18 cellular contexts compared by ENCODE assay signal in genomic region chr12:271165-271564, GRCh38. TPM values are rescaled to one million over a fixed set of nuclear protein-coding genes. Genes with fewer than 3 reads are reported as not detected.
DNase-seq lines count a peak whose midpoint lies in the region; ATAC-seq and TF ChIP-seq lines count a peak whose summit lies in the region.
"Had no signal": no experiment of that assay in that cellular context is flagged by ENCODE, and none has a peak within 500 bp of the region (broad histone marks: within the 10 kb centered on the region; RNA-seq: fewer than 3 reads in every experiment).

No MANE protein-coding gene starts in this region.

- in situ Hi-C loops in astrocyte of the cerebellum (cut with HindIII; ENCODE audit: low sequenced_read_pairs) = no loop called here

- no peak overlapping the region for H3K4me3 Mint-ChIP-seq in activated CD4-positive, alpha-beta T cell treated with anti-CD3 and anti-CD28 coated beads, Interleukin-2, amount 10 ng/mL, durations not matched to agents 24 days and 14 days
- H3K4me3 Mint-ChIP-seq in activated CD4-positive, alpha-beta T cell treated with anti-CD3 and anti-CD28 coated beads for 36 hours = no peak overlapping the region

- CTCF ChIA-PET in activated CD4-positive, alpha-beta T cell treated with anti-CD3 and anti-CD28 coated beads for 36 hours (lab: Charles Lee) = interaction anchor here (0.6 kb wide), 2 partner anchors 8 to 21 kb away, joined by 3 read pairs; no protein-coding TSS in a partner anchor

- H3K27me3 Mint-ChIP-seq in activated CD4-positive, alpha-beta T cell treated with anti-CD3 and anti-CD28 coated beads, Interleukin-2, amount 10 ng/mL, durations not matched to agents 24 days and 14 days = peaks cover 4% of the 10 kb centered on the region
- peaks cover 1% of the 10 kb centered on the region for H3K27me3 Mint-ChIP-seq in activated CD4-positive, alpha-beta T cell treated with anti-CD3 and anti-CD28 coated beads for 36 hours

- H3K4me1 Mint-ChIP-seq in activated CD4-positive, alpha-beta T cell treated with anti-CD3 and anti-CD28 coated beads, Interleukin-2, amount 10 ng/mL, durations not matched to agents 24 days and 14 days = no peaks in the 10 kb centered on the region
- peaks cover 2% of the 10 kb centered on the region for H3K4me1 Mint-ChIP-seq in activated CD4-positive, alpha-beta T cell treated with anti-CD3 and anti-CD28 coated beads for 36 hours

- TF ChIP-seq CTCF in astrocyte of the cerebellum (IDR thresholded peaks at IDR 0.05; ENCODE audit: low read depth, low read length, missing control alignments) = no peak

- no peak overlapping the region for H3K4me3 ChIP-seq in astrocyte of the cerebellum (ENCODE audit: low read depth, low read length)
- H3K4me3 ChIP-seq: BLaER1 treated with 17β-estradiol and CSF1 and Interleukin-3, amounts not matched to agents 10 nM and 100 nM had no signal

- peak; percentile 46 for DNase-seq in activated CD4-positive, alpha-beta T cell treated with anti-CD3 and anti-CD28 coated beads, Interleukin-2, amount 10 ng/mL, durations not matched to agents 24 days and 14 days
- DNase-seq in activated CD4-positive, alpha-beta T cell treated with anti-CD3 and anti-CD28 coated beads for 36 hours = no peak
- peak; percentile 6 for DNase-seq in astrocyte of the cerebellum (ENCODE audit: low read depth)
- no peak for DNase-seq in left lobe of liver (ENCODE audit: low spot score)
- no peak for DNase-seq in sciatic nerve (ENCODE audit: low spot score)
- no peak for DNase-seq in NCI-H226
- DNase-seq in activated CD8-positive, alpha-beta memory T cell treated with anti-CD3 and anti-CD28 coated beads, Interleukin-2, amount 50 U/mL, for 4 hours = no peak
- no peak for DNase-seq in activated gamma-delta T cell (lab: John Stamatoyannopoulos, UW)
- DNase-seq: 8988T, DMS 273 treated with DMSO at 0.1 percent for 48 hours, Karpas-422, NCI-H1105 treated with DMSO at 0.1 percent for 48 hours, NCI-H187, NCI-H774, SIG-M5 had no signal

- no peak for ATAC-seq in activated CD4-positive, alpha-beta T cell treated with anti-CD3 and anti-CD28 coated beads for 36 hours
- ATAC-seq in left lobe of liver = peak; percentile 77
- ATAC-seq in sciatic nerve = peak; percentile 65

- H3K9me3 Mint-ChIP-seq in activated CD4-positive, alpha-beta T cell treated with anti-CD3 and anti-CD28 coated beads, Interleukin-2, amount 10 ng/mL, durations not matched to agents 24 days and 14 days = no peaks in the 10 kb centered on the region
- no peaks in the 10 kb centered on the region for H3K9me3 Mint-ChIP-seq in activated CD4-positive, alpha-beta T cell treated with anti-CD3 and anti-CD28 coated beads for 36 hours (ENCODE audit: low read depth)

- no peaks in the 10 kb centered on the region for H3K36me3 Mint-ChIP-seq in activated CD4-positive, alpha-beta T cell treated with anti-CD3 and anti-CD28 coated beads, Interleukin-2, amount 10 ng/mL, durations not matched to agents 24 days and 14 days (ENCODE audit: low read depth)
- no peaks in the 10 kb centered on the region for H3K36me3 Mint-ChIP-seq in activated CD4-positive, alpha-beta T cell treated with anti-CD3 and anti-CD28 coated beads for 36 hours (ENCODE audit: low read depth)

- POLR2A ChIA-PET in activated CD4-positive, alpha-beta T cell treated with anti-CD3 and anti-CD28 coated beads for 36 hours (lab: Charles Lee) = no interaction called here

- H3K27ac Mint-ChIP-seq in activated CD4-positive, alpha-beta T cell treated with anti-CD3 and anti-CD28 coated beads, Interleukin-2, amount 10 ng/mL, durations not matched to agents 24 days and 14 days = no peak overlapping the region
- no peak overlapping the region for H3K27ac Mint-ChIP-seq in activated CD4-positive, alpha-beta T cell treated with anti-CD3 and anti-CD28 coated beads for 36 hours

- intact Hi-C loops in activated CD4-positive, alpha-beta T cell treated with anti-CD3 and anti-CD28 coated beads, Interleukin-2, amount 10 ng/mL, durations not matched to agents 24 days and 14 days (cut with micrococcal nuclease) = no loop called here
- intact Hi-C loops in activated CD4-positive, alpha-beta T cell treated with anti-CD3 and anti-CD28 coated beads for 36 hours (cut with DNase I, micrococcal nuclease) = no loop called here
- intact Hi-C loops in sciatic nerve (cut with DNase I) = no loop called here

RNA-seq across cellular contexts. Expression of gene SLC6A13, which starts 8.5 kb away (rescaled TPM):
- not detected in 2 replicates for total RNA-seq in activated CD4-positive, alpha-beta T cell treated with anti-CD3 and anti-CD28 coated beads, Interleukin-2, amount 10 ng/mL, durations not matched to agents 24 days and 14 days
- under 1 TPM; 0.16 to 0.30 TPM for total RNA-seq in activated CD4-positive, alpha-beta T cell treated with anti-CD3 and anti-CD28 coated beads for 36 hours
- 91.6 TPM for total RNA-seq in left lobe of liver
- 0.85 TPM for total RNA-seq in sciatic nerve
- total RNA-seq: Daoy had no signal

RNA-seq across cellular contexts. Expression of gene SLC6A12, which starts 57.2 kb away (rescaled TPM):
- not detected in 2 replicates for total RNA-seq in activated CD4-positive, alpha-beta T cell treated with anti-CD3 and anti-CD28 coated beads, Interleukin-2, amount 10 ng/mL, durations not matched to agents 24 days and 14 days
- total RNA-seq in activated CD4-positive, alpha-beta T cell treated with anti-CD3 and anti-CD28 coated beads for 36 hours = under 1 TPM; 0.35 to 0.37 TPM
- 72.6 TPM for total RNA-seq in left lobe of liver
- 0.40 TPM for total RNA-seq in sciatic nerve
- total RNA-seq: NCI-H460 had no signal

Comparison
In these comparisons a context has a peak if more than half of its experiments do, and no peak if none do; other contexts are left out.
1. DNase-seq: peak in activated CD4-positive, alpha-beta T cell treated with anti-CD3 and anti-CD28 coated beads, Interleukin-2, amount 10 ng/mL, durations not matched to agents 24 days and 14 days (single experiment) and astrocyte of the cerebellum (single experiment); none in activated CD4-positive, alpha-beta T cell treated with anti-CD3 and anti-CD28 coated beads for 36 hours (single experiment), left lobe of liver (single experiment), sciatic nerve (single experiment), NCI-H226 (single experiment), activated CD8-positive, alpha-beta memory T cell treated with anti-CD3 and anti-CD28 coated beads, Interleukin-2, amount 50 U/mL, for 4 hours (single experiment) and activated gamma-delta T cell (single experiment).
2. RNA of gene SLC6A13, which starts 8.5 kb away (total RNA-seq): 91.6 TPM in left lobe of liver (single experiment); 0.85 TPM in sciatic nerve (single experiment), 0.16 to 0.30 TPM in activated CD4-positive, alpha-beta T cell treated with anti-CD3 and anti-CD28 coated beads for 36 hours and not detected in activated CD4-positive, alpha-beta T cell treated with anti-CD3 and anti-CD28 coated beads, Interleukin-2, amount 10 ng/mL, durations not matched to agents 24 days and 14 days; every median in the first group is over 10 times any median in the second.
3. RNA of gene SLC6A12, which starts 57.2 kb away (total RNA-seq): 72.6 TPM in left lobe of liver (single experiment); 0.40 TPM in sciatic nerve (single experiment), 0.35 to 0.37 TPM in activated CD4-positive, alpha-beta T cell treated with anti-CD3 and anti-CD28 coated beads for 36 hours and not detected in activated CD4-positive, alpha-beta T cell treated with anti-CD3 and anti-CD28 coated beads, Interleukin-2, amount 10 ng/mL, durations not matched to agents 24 days and 14 days; every median in the first group is over 10 times any median in the second.